Comparison of ENCODE assay signal across 29 cellular contexts in genomic region chr22:16967453-16968217, GRCh38. TPM values are rescaled to one million over a fixed set of nuclear protein-coding genes. Genes with fewer than 3 reads are reported as not detected.
"Had no signal": no experiment of that assay in that cellular context is flagged by ENCODE, and none has a peak within 500 bp of the region (broad histone marks: within the 10 kb centered on the region; RNA-seq: fewer than 3 reads in every experiment).

No MANE protein-coding gene starts in this region.

- H3K36me3 ChIP-seq: gastrocnemius medialis, heart right ventricle, left lung, lower lobe of right lung, neural progenitor cell, pancreas, prostate gland, sigmoid colon, thoracic aorta, transverse colon had no signal

- H3K27ac Mint-ChIP-seq: natural killer cell treated with Interleukin-12 subunit alpha and Interleukin-12 subunit beta and Interleukin-15 and Interleukin-18, amount 100 ng/mL, for 72 hours; neural progenitor cell; stimulated activated naive B cell treated with anti-CD40 and anti-IgM and Interleukin-4, amounts not matched to agents 10 μg/mL and 1 μg/mL and 100 μg/mL, for 72 hours had no signal

- H3K4me1 Mint-ChIP-seq: neural progenitor cell; stimulated activated naive B cell treated with anti-CD40 and anti-IgM and Interleukin-4, amounts not matched to agents 10 μg/mL and 1 μg/mL and 100 μg/mL, for 72 hours had no signal

- H3K4me1 ChIP-seq: gastrocnemius medialis, heart right ventricle, left lung, lower lobe of right lung, neural progenitor cell, pancreas, prostate gland, sigmoid colon, transverse colon had no signal

- H2AFZ ChIP-seq: neural progenitor cell had no signal

- H3K4me3 Mint-ChIP-seq: natural killer cell treated with Interleukin-12 subunit alpha and Interleukin-12 subunit beta and Interleukin-15 and Interleukin-18, amount 100 ng/mL, for 72 hours; neural progenitor cell; stimulated activated naive B cell treated with anti-CD40 and anti-IgM and Interleukin-4, amounts not matched to agents 10 μg/mL and 1 μg/mL and 100 μg/mL, for 72 hours; stimulated activated naive CD8-positive, alpha-beta T cell treated with anti-CD3 and anti-CD28 coated beads, Interleukin-15, amount 100 ng/mL, for 72 hours had no signal

- H3K9me3 Mint-ChIP-seq: natural killer cell treated with Interleukin-12 subunit alpha and Interleukin-12 subunit beta and Interleukin-15 and Interleukin-18, amount 100 ng/mL, for 72 hours; stimulated activated naive B cell treated with anti-CD40 and anti-IgM and Interleukin-4, amounts not matched to agents 10 μg/mL and 1 μg/mL and 100 μg/mL, for 72 hours; stimulated activated naive CD8-positive, alpha-beta T cell treated with anti-CD3 and anti-CD28 coated beads, Interleukin-15, amount 100 ng/mL, for 72 hours had no signal

- H3K4me2 ChIP-seq: neural progenitor cell had no signal

- H3K4me3 ChIP-seq: dorsolateral prefrontal cortex, gastrocnemius medialis, heart right ventricle, left lung, lower lobe of right lung, neural progenitor cell, pancreas, prostate gland, sigmoid colon, skin epidermis, thoracic aorta, transverse colon had no signal

- H3K27me3 ChIP-seq: gastrocnemius medialis, left lung, neural progenitor cell, pancreas, sigmoid colon, transverse colon had no signal

- H3K36me3 Mint-ChIP-seq: natural killer cell treated with Interleukin-12 subunit alpha and Interleukin-12 subunit beta and Interleukin-15 and Interleukin-18, amount 100 ng/mL, for 72 hours; neural progenitor cell; stimulated activated naive B cell treated with anti-CD40 and anti-IgM and Interleukin-4, amounts not matched to agents 10 μg/mL and 1 μg/mL and 100 μg/mL, for 72 hours had no signal

- H3K9me3 ChIP-seq: gastrocnemius medialis, heart right ventricle, left lung, lower lobe of right lung, pancreas, prostate gland, sigmoid colon, thoracic aorta, transverse colon had no signal

- DNase-seq: cortex of kidney; dorsolateral prefrontal cortex; effector CD8-positive, alpha-beta T cell; gastrocnemius medialis; heart right ventricle; hypothalamus; left lung; lower lobe of right lung; mesenchymal stem cell; midbrain; occipital lobe; pancreas; retina; sigmoid colon; stimulated activated CD4-positive, alpha-beta T cell treated with anti-CD3 and anti-CD28 coated beads, Interleukin-2, amount 100 ng/mL, for 24 hours; stimulated activated CD4-positive, alpha-beta T cell treated with anti-CD3 and anti-CD28 coated beads, Interleukin-4, amount 100 ng/mL, for 4 hours; stimulated activated naive B cell treated with anti-CD40 and anti-IgM and Interleukin-4, amounts not matched to agents 10 μg/mL and 1 μg/mL and 100 μg/mL, for 72 hours; stimulated activated naive CD8-positive, alpha-beta T cell treated with anti-CD3 and anti-CD28 coated beads, Interleukin-15, amount 100 ng/mL, for 72 hours; transverse colon had no signal

- H3K9ac ChIP-seq: neural progenitor cell had no signal

- H3K27ac ChIP-seq: dorsolateral prefrontal cortex, gastrocnemius medialis, heart right ventricle, left lung, lower lobe of right lung, neural progenitor cell, pancreas, prostate gland, sigmoid colon, skin epidermis, thoracic aorta, transverse colon had no signal

RNA-seq across cellular contexts. Expression of gene GAB4, which starts 40.4 kb away (rescaled TPM):
- total RNA-seq: esophagus mucosa; fibroblast of villous mesenchyme; gastrocnemius medialis; heart right ventricle; left lung; lower lobe of right lung; natural killer cell treated with Interleukin-12 subunit alpha and Interleukin-12 subunit beta and Interleukin-15 and Interleukin-18, amount 100 ng/mL, for 72 hours; occipital lobe; pancreas; subcutaneous adipose tissue; thoracic aorta; transverse colon; urinary bladder had no signal
- polyA plus RNA-seq: heart right ventricle, keratinocyte, pancreas, urinary bladder had no signal
